In the genomic region with DNA sequence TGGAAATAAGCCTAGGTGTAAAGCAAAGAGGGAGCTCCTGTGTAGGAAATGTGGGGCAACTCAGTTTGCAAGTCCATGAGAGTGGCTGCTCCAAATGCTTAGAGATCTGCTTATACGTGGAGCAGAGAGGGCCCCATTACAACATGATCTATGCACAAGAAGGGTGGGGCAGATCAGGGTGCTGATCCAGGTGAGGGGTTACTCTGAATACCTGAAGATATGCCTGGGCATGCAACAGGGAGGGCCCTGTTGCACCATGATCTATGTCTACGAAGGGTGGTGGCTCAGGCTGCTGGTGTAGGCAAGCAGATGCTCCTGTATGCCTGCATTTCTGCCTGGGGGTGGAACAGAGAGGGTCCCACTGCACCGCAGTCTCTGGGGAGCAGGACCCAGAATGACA, we compare ENCODE assay signal across 19 cellular contexts.
"Had no signal": no experiment of that assay in that cellular context is flagged by ENCODE, and none has a peak within 500 bp of the region (broad histone marks: within the 10 kb centered on the region; RNA-seq: fewer than 3 reads in every experiment).

No MANE protein-coding gene starts in this region.

- H3K4me3 ChIP-seq: K562 had no signal

- H3K9me3 ChIP-seq: SK-N-SH had no signal

- DNase-seq: Kasumi-1, MM.1S, NCI-H1092 treated with DMSO at 0.1 percent for 48 hours, NCI-H1436, NCI-H187, NCI-H2029, NCI-H2081 treated with DMSO at 0.1 percent for 48 hours, NCI-H2171, NCI-H226, NCI-H446, NCI-H510A, NCI-H524 treated with DMSO at 0.1 percent for 48 hours, NCI-H774, Right ventricle myocardium superior, RPMI8226, SK-N-SH had no signal

- H3K27ac ChIP-seq: HL-60, KMS-11 had no signal

- ATAC-seq: K562 had no signal
